9 cellular contexts compared by ENCODE assay signal in the genomic region with DNA sequence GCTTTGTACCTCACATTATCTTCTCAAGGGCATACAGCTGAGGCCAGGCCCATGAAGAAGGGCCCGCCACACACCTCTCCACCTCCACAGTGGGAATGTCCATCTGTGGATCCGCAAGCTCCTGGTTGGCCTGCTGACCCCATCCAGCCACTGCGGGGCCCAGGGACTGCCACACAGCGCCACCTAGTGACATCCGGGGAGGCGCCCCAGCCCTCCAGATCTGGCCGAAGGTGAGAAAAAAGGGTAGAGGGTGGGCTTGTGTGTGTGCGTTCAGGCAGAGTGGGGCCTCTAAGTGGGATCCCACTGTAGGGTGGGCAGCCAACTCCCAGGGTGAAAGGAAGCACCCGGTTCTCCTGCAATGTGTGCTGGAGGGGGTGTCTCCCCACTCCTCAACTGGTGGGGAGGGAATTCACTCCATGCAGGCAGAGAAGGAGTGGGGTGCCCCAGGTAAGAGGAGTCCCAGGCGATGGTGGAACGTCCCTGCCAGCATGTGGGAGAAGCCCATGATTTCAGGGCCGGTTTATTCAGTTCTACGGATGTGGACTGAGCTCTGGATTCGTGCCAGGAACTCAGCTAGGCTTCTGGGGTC.
A peak's percentile ranks its signal among the peaks of the same experiment; 100 is the strongest.
DNase-seq lines count a peak whose midpoint lies in the region; ATAC-seq and TF ChIP-seq lines count a peak whose summit lies in the region.
"Had no signal": no experiment of that assay in that cellular context is flagged by ENCODE, and none has a peak within 500 bp of the region (broad histone marks: within the 10 kb centered on the region; RNA-seq: fewer than 3 reads in every experiment).

No MANE protein-coding gene starts in this region.

- H3K36me3 Mint-ChIP-seq in activated CD8-positive, alpha-beta memory T cell treated with anti-CD3 and anti-CD28 coated beads, Interleukin-2, amount 10 ng/mL, durations not matched to agents 7 days and 5 days = no peaks in the 10 kb centered on the region
- H3K36me3 Mint-ChIP-seq in activated CD4-positive, alpha-beta memory T cell treated with anti-CD3 and anti-CD28 coated beads, Interleukin-2, amount 10 ng/mL, durations not matched to agents 7 days and 5 days (ENCODE audit: low read depth) = no peaks in the 10 kb centered on the region
- H3K36me3 Mint-ChIP-seq: activated naive CD4-positive, alpha-beta T cell treated with anti-CD3 and anti-CD28 coated beads, Interleukin-2, amount 50 U/mL, for 24 hours had no signal

- H3K27ac Mint-ChIP-seq in activated CD8-positive, alpha-beta memory T cell treated with anti-CD3 and anti-CD28 coated beads, Interleukin-2, amount 10 ng/mL, durations not matched to agents 7 days and 5 days = no peak overlapping the region
- H3K27ac Mint-ChIP-seq in activated CD4-positive, alpha-beta memory T cell treated with anti-CD3 and anti-CD28 coated beads, Interleukin-2, amount 10 ng/mL, durations not matched to agents 7 days and 5 days = no peak overlapping the region
- H3K27ac Mint-ChIP-seq: activated naive CD4-positive, alpha-beta T cell treated with anti-CD3 and anti-CD28 coated beads, Interleukin-2, amount 50 U/mL, for 24 hours had no signal

- no peak for TF ChIP-seq POLR2A in gastrocnemius medialis (IDR thresholded peaks at IDR 0.05)

- peaks cover 17% of the 10 kb centered on the region for H3K4me1 ChIP-seq in cardiac muscle cell (ENCODE audit: low read depth)
- no peaks in the 10 kb centered on the region for H3K4me1 ChIP-seq in gastrocnemius medialis

- no peak overlapping the region for H3K27ac ChIP-seq in cardiac muscle cell
- H3K27ac ChIP-seq in gastrocnemius medialis = no peak overlapping the region

- H3K4me3 ChIP-seq in cardiac muscle cell (no peak overlapping the region), gastrocnemius medialis (no peak overlapping the region)

- H3K4me1 Mint-ChIP-seq in activated CD8-positive, alpha-beta memory T cell treated with anti-CD3 and anti-CD28 coated beads, Interleukin-2, amount 10 ng/mL, durations not matched to agents 7 days and 5 days = peaks cover 9% of the 10 kb centered on the region
- H3K4me1 Mint-ChIP-seq in activated CD4-positive, alpha-beta memory T cell treated with anti-CD3 and anti-CD28 coated beads, Interleukin-2, amount 10 ng/mL, durations not matched to agents 7 days and 5 days = peaks cover 5% of the 10 kb centered on the region
- H3K4me1 Mint-ChIP-seq: activated naive CD4-positive, alpha-beta T cell treated with anti-CD3 and anti-CD28 coated beads, Interleukin-2, amount 50 U/mL, for 24 hours had no signal

- H3K9me3 ChIP-seq in cardiac muscle cell (ENCODE audit: low read depth) = no peaks in the 10 kb centered on the region
- H3K9me3 ChIP-seq in gastrocnemius medialis = no peaks in the 10 kb centered on the region

- H3K27me3 ChIP-seq in cardiac muscle cell (no peaks in the 10 kb centered on the region), gastrocnemius medialis (peaks cover 0 to 8% (median 2%) of the 10 kb centered on the region in 3 donors)

- CTCF ChIA-PET in activated CD8-positive, alpha-beta memory T cell treated with anti-CD3 and anti-CD28 coated beads, Interleukin-2, amount 10 ng/mL, durations not matched to agents 7 days and 5 days (lab: Charles Lee) = no interaction called here
- CTCF ChIA-PET in activated CD4-positive, alpha-beta memory T cell treated with anti-CD3 and anti-CD28 coated beads, Interleukin-2, amount 10 ng/mL, durations not matched to agents 7 days and 5 days (lab: Charles Lee) = interaction anchor here (1.1 kb wide), 1 partner anchor 10 kb away, joined by 3 read pairs; no protein-coding TSS in a partner anchor

- ATAC-seq in activated CD8-positive, alpha-beta memory T cell treated with anti-CD3 and anti-CD28 coated beads, Interleukin-2, amount 10 ng/mL, durations not matched to agents 7 days and 5 days = no peak
- peak; percentile 63 for ATAC-seq in HG03139 (IDR thresholded peaks at IDR 0.05; ENCODE audit: unreplicated experiment)
- peak in 1 of 2 donors; percentile 36 for ATAC-seq in gastrocnemius medialis
- ATAC-seq in GM21526 (IDR thresholded peaks at IDR 0.05; ENCODE audit: low FRiP score, unreplicated experiment) = no peak

- intact Hi-C loops in gastrocnemius medialis (cut with DNase I; ENCODE audit: low total_unique reads) = loop anchor here (1.0 kb wide), 1 partner anchor 260 kb away; no protein-coding TSS in a partner anchor

- no peak overlapping the region for H3K4me3 Mint-ChIP-seq in activated CD8-positive, alpha-beta memory T cell treated with anti-CD3 and anti-CD28 coated beads, Interleukin-2, amount 10 ng/mL, durations not matched to agents 7 days and 5 days
- H3K4me3 Mint-ChIP-seq in activated CD4-positive, alpha-beta memory T cell treated with anti-CD3 and anti-CD28 coated beads, Interleukin-2, amount 10 ng/mL, durations not matched to agents 7 days and 5 days = no peak overlapping the region
- H3K4me3 Mint-ChIP-seq: activated naive CD4-positive, alpha-beta T cell treated with anti-CD3 and anti-CD28 coated beads, Interleukin-2, amount 50 U/mL, for 24 hours had no signal

- in situ Hi-C loops in gastrocnemius medialis (cut with MboI; ENCODE audit: low sequenced_read_pairs in 4 of 4) = no loop called here

- H3K27me3 Mint-ChIP-seq in activated CD8-positive, alpha-beta memory T cell treated with anti-CD3 and anti-CD28 coated beads, Interleukin-2, amount 10 ng/mL, durations not matched to agents 7 days and 5 days = peaks cover 19% of the 10 kb centered on the region
- H3K27me3 Mint-ChIP-seq in activated CD4-positive, alpha-beta memory T cell treated with anti-CD3 and anti-CD28 coated beads, Interleukin-2, amount 10 ng/mL, durations not matched to agents 7 days and 5 days = peaks cover 21% of the 10 kb centered on the region

- TF ChIP-seq CTCF in cardiac muscle cell (IDR thresholded peaks at IDR 0.05; ENCODE audit: low read depth, low read length) = peak; percentile 73
- peak in 3 of 5 experiments; percentile 44 to 58 (median 53) for TF ChIP-seq CTCF in gastrocnemius medialis (IDR thresholded peaks at IDR 0.05 in 4 of 5, conservative IDR thresholded peaks at IDR 0.05 in 1 of 5)

- no peaks in the 10 kb centered on the region for H3K36me3 ChIP-seq in cardiac muscle cell
- no peaks in the 10 kb centered on the region for H3K36me3 ChIP-seq in gastrocnemius medialis

- peak; percentile 77 for DNase-seq in activated CD8-positive, alpha-beta memory T cell treated with anti-CD3 and anti-CD28 coated beads for 24 hours
- no peak for DNase-seq in activated CD8-positive, alpha-beta memory T cell treated with anti-CD3 and anti-CD28 coated beads, Interleukin-2, amount 10 ng/mL, durations not matched to agents 7 days and 5 days
- DNase-seq in activated CD4-positive, alpha-beta memory T cell treated with anti-CD3 and anti-CD28 coated beads, Interleukin-2, amount 10 ng/mL, durations not matched to agents 7 days and 5 days = peak; percentile 36
- DNase-seq in cardiac muscle cell (ENCODE audit: low read depth in 1 of 2, low spot score in 1 of 2) (peak; percentile 38 to 62), gastrocnemius medialis (peak in 1 of 2 donors; percentile 20), NCI-H510A treated with DMSO at 0.1 percent for 48 hours (lab: John Stamatoyannopoulos, UW) (no peak)

- no peaks in the 10 kb centered on the region for H3K9me3 Mint-ChIP-seq in activated CD8-positive, alpha-beta memory T cell treated with anti-CD3 and anti-CD28 coated beads, Interleukin-2, amount 10 ng/mL, durations not matched to agents 7 days and 5 days (ENCODE audit: low read depth)
- H3K9me3 Mint-ChIP-seq in activated CD4-positive, alpha-beta memory T cell treated with anti-CD3 and anti-CD28 coated beads, Interleukin-2, amount 10 ng/mL, durations not matched to agents 7 days and 5 days = no peaks in the 10 kb centered on the region
- H3K9me3 Mint-ChIP-seq: activated naive CD4-positive, alpha-beta T cell treated with anti-CD3 and anti-CD28 coated beads, Interleukin-2, amount 50 U/mL, for 24 hours had no signal

- POLR2A ChIA-PET in activated CD4-positive, alpha-beta memory T cell treated with anti-CD3 and anti-CD28 coated beads, Interleukin-2, amount 10 ng/mL, durations not matched to agents 7 days and 5 days (lab: Charles Lee) = no interaction called here

Comparison
In these comparisons a context has a peak if more than half of its experiments do, and no peak if none do; other contexts are left out.
1. DNase-seq: peak in activated CD8-positive, alpha-beta memory T cell treated with anti-CD3 and anti-CD28 coated beads for 24 hours (single experiment), activated CD4-positive, alpha-beta memory T cell treated with anti-CD3 and anti-CD28 coated beads, Interleukin-2, amount 10 ng/mL, durations not matched to agents 7 days and 5 days (single experiment) and cardiac muscle cell (2 of 2); none in activated CD8-positive, alpha-beta memory T cell treated with anti-CD3 and anti-CD28 coated beads, Interleukin-2, amount 10 ng/mL, durations not matched to agents 7 days and 5 days (single experiment) and NCI-H510A treated with DMSO at 0.1 percent for 48 hours (single experiment).